In genomic region chr1:197173571-197174482, GRCh38 we compare ENCODE assay signal across 1 cellular context.
TF ChIP-seq lines count a peak whose summit lies in the region.

No MANE protein-coding gene starts in this region.

TF ChIP-seq in HepG2, 621 proteins besides CTCF, POLR2A, EP300 and RAD21 (continued from another document and continues in another):
- TF ChIP-seq STAT6 (CRISPR knock-in tag; IDR thresholded peaks at IDR 0.05; ENCODE audit: borderline replicate concordance) (peak; percentile 33; the same call in 1 of the 2 replicates), GATAD1 (CRISPR knock-in tag; IDR thresholded peaks at IDR 0.05) (0 out of 2 replicates have a peak, but pooled peaks have one; percentile 42), ZNF124 (CRISPR knock-in tag; IDR thresholded peaks at IDR 0.05) (0 out of 2 replicates have a peak, but pooled peaks have one; percentile 37), ZNF530 (CRISPR knock-in tag; IDR thresholded peaks at IDR 0.05; ENCODE audit: low read depth) (no peak), POGK (CRISPR knock-in tag; conservative IDR thresholded peaks at IDR 0.05) (peak; percentile 63; the same call in 1 of the 2 replicates), ATF4 (CRISPR knock-in tag; IDR thresholded peaks at IDR 0.05) (peak in 1 of 2 experiments; percentile 58; a peak in 2 of 4 replicates), MXI1 (IDR thresholded peaks at IDR 0.05; ENCODE audit: borderline replicate concordance, low read depth, low read length) (0 out of 3 replicates have a peak, but pooled peaks have one; percentile 23), ARHGAP35 (CRISPR knock-in tag; IDR thresholded peaks at IDR 0.05; ENCODE audit: borderline replicate concordance) (no peak), KDM6A (CRISPR knock-in tag; IDR thresholded peaks at IDR 0.05; ENCODE audit: low read depth) (peak; percentile 74; the same call in 1 of the 2 replicates), ZNF878 (CRISPR knock-in tag; IDR thresholded peaks at IDR 0.05) (no peak), ZFX (CRISPR knock-in tag; IDR thresholded peaks at IDR 0.05; ENCODE audit: low read depth) (no peak), RBM22 (optimal IDR thresholded peaks at IDR 0.05; ENCODE audit: low read length) (no peak), SIX1 (CRISPR knock-in tag; IDR thresholded peaks at IDR 0.05; ENCODE audit: borderline replicate concordance) (peak; percentile 67; the same call in 1 of the 2 replicates), ZNF607 (CRISPR knock-in tag; IDR thresholded peaks at IDR 0.05; ENCODE audit: borderline replicate concordance) (no peak), NPAS2 (CRISPR knock-in tag; IDR thresholded peaks at IDR 0.05; ENCODE audit: borderline replicate concordance) (no peak), ASH2L (IDR thresholded peaks at IDR 0.05; ENCODE audit: insufficient read length, low read depth, low read length) (peak; percentile 63), YY1 (IDR thresholded peaks at IDR 0.05; ENCODE audit: insufficient read depth, insufficient replicate concordance, low read depth, low read length) (no peak), RAD51 (IDR thresholded peaks at IDR 0.05; ENCODE audit: borderline replicate concordance) (no peak), ZNF264 (CRISPR knock-in tag; IDR thresholded peaks at IDR 0.05) (0 out of 2 replicates have a peak, but pooled peaks have one; percentile 48), FOSL2 (CRISPR knock-in tag; IDR thresholded peaks at IDR 0.05) (peak; percentile 57; the same call in 1 of the 2 replicates), ZFP1 (CRISPR knock-in tag; IDR thresholded peaks at IDR 0.05) (peak; percentile 29; the same call in 1 of the 2 replicates), FOXP1 (IDR thresholded peaks at IDR 0.05) (no peak), FOXP1 (CRISPR knock-in tag; IDR thresholded peaks at IDR 0.05) (peak; percentile 73), KMT2B (CRISPR knock-in tag; IDR thresholded peaks at IDR 0.05) (peak; percentile 59), ZNF549 (CRISPR knock-in tag; IDR thresholded peaks at IDR 0.05) (no peak), KLF15 (CRISPR knock-in tag; IDR thresholded peaks at IDR 0.05; ENCODE audit: borderline replicate concordance) (no peak), ZFP37 (CRISPR knock-in tag; IDR thresholded peaks at IDR 0.05; ENCODE audit: borderline replicate concordance) (no peak), ZFP36L1 (CRISPR knock-in tag; IDR thresholded peaks at IDR 0.05) (no peak), ZIK1 (CRISPR knock-in tag; IDR thresholded peaks at IDR 0.05; ENCODE audit: borderline replicate concordance, low read depth) (no peak), MAX (IDR thresholded peaks at IDR 0.05) (0 out of 2 replicates have a peak, but pooled peaks have one; percentile 21), RXRB (CRISPR knock-in tag; IDR thresholded peaks at IDR 0.05; ENCODE audit: borderline replicate concordance) (peak; percentile 87), HMG20A (CRISPR knock-in tag; IDR thresholded peaks at IDR 0.05; ENCODE audit: borderline replicate concordance) (peak; percentile 90; the same call in 1 of the 2 replicates)
- TF ChIP-seq, protein P1, sequence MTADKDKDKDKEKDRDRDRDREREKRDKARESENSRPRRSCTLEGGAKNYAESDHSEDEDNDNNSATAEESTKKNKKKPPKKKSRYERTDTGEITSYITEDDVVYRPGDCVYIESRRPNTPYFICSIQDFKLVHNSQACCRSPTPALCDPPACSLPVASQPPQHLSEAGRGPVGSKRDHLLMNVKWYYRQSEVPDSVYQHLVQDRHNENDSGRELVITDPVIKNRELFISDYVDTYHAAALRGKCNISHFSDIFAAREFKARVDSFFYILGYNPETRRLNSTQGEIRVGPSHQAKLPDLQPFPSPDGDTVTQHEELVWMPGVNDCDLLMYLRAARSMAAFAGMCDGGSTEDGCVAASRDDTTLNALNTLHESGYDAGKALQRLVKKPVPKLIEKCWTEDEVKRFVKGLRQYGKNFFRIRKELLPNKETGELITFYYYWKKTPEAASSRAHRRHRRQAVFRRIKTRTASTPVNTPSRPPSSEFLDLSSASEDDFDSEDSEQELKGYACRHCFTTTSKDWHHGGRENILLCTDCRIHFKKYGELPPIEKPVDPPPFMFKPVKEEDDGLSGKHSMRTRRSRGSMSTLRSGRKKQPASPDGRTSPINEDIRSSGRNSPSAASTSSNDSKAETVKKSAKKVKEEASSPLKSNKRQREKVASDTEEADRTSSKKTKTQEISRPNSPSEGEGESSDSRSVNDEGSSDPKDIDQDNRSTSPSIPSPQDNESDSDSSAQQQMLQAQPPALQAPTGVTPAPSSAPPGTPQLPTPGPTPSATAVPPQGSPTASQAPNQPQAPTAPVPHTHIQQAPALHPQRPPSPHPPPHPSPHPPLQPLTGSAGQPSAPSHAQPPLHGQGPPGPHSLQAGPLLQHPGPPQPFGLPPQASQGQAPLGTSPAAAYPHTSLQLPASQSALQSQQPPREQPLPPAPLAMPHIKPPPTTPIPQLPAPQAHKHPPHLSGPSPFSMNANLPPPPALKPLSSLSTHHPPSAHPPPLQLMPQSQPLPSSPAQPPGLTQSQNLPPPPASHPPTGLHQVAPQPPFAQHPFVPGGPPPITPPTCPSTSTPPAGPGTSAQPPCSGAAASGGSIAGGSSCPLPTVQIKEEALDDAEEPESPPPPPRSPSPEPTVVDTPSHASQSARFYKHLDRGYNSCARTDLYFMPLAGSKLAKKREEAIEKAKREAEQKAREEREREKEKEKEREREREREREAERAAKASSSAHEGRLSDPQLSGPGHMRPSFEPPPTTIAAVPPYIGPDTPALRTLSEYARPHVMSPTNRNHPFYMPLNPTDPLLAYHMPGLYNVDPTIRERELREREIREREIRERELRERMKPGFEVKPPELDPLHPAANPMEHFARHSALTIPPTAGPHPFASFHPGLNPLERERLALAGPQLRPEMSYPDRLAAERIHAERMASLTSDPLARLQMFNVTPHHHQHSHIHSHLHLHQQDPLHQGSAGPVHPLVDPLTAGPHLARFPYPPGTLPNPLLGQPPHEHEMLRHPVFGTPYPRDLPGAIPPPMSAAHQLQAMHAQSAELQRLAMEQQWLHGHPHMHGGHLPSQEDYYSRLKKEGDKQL (CRISPR knock-in tag; IDR thresholded peaks at IDR 0.05; ENCODE audit: low read depth), result peak; percentile 78; the same call in 1 of the 2 replicates
- TF ChIP-seq, protein P2, sequence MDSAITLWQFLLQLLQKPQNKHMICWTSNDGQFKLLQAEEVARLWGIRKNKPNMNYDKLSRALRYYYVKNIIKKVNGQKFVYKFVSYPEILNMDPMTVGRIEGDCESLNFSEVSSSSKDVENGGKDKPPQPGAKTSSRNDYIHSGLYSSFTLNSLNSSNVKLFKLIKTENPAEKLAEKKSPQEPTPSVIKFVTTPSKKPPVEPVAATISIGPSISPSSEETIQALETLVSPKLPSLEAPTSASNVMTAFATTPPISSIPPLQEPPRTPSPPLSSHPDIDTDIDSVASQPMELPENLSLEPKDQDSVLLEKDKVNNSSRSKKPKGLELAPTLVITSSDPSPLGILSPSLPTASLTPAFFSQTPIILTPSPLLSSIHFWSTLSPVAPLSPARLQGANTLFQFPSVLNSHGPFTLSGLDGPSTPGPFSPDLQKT (CRISPR knock-in tag; IDR thresholded peaks at IDR 0.05; ENCODE audit: borderline replicate concordance), result no peak
- TF ChIP-seq, protein P3, sequence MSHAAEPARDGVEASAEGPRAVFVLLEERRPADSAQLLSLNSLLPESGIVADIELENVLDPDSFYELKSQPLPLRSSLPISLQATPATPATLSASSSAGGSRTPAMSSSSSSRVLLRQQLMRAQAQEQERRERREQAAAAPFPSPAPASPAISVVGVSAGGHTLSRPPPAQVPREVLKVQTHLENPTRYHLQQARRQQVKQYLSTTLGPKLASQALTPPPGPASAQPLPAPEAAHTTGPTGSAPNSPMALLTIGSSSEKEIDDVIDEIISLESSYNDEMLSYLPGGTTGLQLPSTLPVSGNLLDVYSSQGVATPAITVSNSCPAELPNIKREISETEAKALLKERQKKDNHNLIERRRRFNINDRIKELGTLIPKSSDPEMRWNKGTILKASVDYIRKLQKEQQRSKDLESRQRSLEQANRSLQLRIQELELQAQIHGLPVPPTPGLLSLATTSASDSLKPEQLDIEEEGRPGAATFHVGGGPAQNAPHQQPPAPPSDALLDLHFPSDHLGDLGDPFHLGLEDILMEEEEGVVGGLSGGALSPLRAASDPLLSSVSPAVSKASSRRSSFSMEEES (CRISPR knock-in tag; IDR thresholded peaks at IDR 0.05), result peak; percentile 49; the same call in 1 of the 2 replicates
- TF ChIP-seq, protein P4, sequence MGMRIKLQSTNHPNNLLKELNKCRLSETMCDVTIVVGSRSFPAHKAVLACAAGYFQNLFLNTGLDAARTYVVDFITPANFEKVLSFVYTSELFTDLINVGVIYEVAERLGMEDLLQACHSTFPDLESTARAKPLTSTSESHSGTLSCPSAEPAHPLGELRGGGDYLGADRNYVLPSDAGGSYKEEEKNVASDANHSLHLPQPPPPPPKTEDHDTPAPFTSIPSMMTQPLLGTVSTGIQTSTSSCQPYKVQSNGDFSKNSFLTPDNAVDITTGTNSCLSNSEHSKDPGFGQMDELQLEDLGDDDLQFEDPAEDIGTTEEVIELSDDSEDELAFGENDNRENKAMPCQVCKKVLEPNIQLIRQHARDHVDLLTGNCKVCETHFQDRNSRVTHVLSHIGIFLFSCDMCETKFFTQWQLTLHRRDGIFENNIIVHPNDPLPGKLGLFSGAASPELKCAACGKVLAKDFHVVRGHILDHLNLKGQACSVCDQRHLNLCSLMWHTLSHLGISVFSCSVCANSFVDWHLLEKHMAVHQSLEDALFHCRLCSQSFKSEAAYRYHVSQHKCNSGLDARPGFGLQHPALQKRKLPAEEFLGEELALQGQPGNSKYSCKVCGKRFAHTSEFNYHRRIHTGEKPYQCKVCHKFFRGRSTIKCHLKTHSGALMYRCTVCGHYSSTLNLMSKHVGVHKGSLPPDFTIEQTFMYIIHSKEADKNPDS (CRISPR knock-in tag; IDR thresholded peaks at IDR 0.05), result no peak
